ENCODE assay signal across 14 cellular contexts in the genomic region with DNA sequence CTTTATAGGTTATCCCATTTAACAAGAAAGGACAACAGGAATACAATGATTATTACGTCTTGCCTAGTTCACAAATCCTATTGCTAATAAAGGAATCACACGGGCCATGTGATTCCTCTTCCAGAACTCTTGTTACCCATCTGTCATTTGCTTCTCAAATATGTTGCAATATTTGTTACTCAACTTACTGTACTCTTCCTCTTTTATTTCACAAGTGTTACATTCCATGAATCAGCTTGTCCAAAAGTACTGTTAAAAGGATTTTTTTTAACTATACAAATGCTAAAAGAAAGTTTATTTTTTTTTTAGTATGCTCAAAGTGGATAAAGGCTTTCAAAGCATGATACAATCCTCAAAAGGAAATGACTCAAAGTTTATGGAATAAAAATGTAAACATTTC. TPM values are rescaled to one million over a fixed set of nuclear protein-coding genes. Genes with fewer than 3 reads are reported as not detected.
A peak's percentile ranks its signal among the peaks of the same experiment; 100 is the strongest.
DNase-seq lines count a peak whose midpoint lies in the region; ATAC-seq, FAIRE-seq and TF ChIP-seq lines count a peak whose summit lies in the region.
"Had no signal": no experiment of that assay in that cellular context is flagged by ENCODE, and none has a peak within 500 bp of the region (broad histone marks: within the 10 kb centered on the region; RNA-seq: fewer than 3 reads in every experiment).

No MANE protein-coding gene starts in this region.

- FAIRE-seq in TTC549 (lab: Jason Lieb, UNC) = peak; percentile 34
- FAIRE-seq: HTR-8/SVneo had no signal

- ATAC-seq in left ventricle myocardium superior = peak; percentile 34
- no peak for ATAC-seq in GM18873 (IDR thresholded peaks at IDR 0.05; ENCODE audit: low FRiP score, unreplicated experiment)

- DNase-seq in A172 (ENCODE audit: low spot score) (peak; percentile 45), HL-60 (ENCODE audit: low read depth in 1 of 2, low spot score in 1 of 2) (peak; percentile 25 to 92), left ventricle myocardium superior (no peak), NCI-H2107 (lab: John Stamatoyannopoulos, UW) (no peak), COLO668 (lab: John Stamatoyannopoulos, UW; ENCODE audit: unreplicated experiment) (no peak)
- DNase-seq in central memory CD4-positive, alpha-beta T cell = no peak
- DNase-seq: activated CD4-positive, alpha-beta T cell treated with anti-CD3 and anti-CD28 coated beads, Interleukin-2, amount 50 U/mL, for 48 hours; aorta; H7; NK-92 treated with Interleukin-12 subunit alpha and Interleukin-12 subunit beta, amount 100 ng/mL, for 24 hours had no signal

- H3K27me3 ChIP-seq in HL-60 (ENCODE audit: insufficient read depth, poor library complexity, severe bottlenecking) = no peaks in the 10 kb centered on the region

- intact Hi-C loops in left ventricle myocardium superior (cut with micrococcal nuclease) = no loop called here

- H3K27ac ChIP-seq in HL-60 (replicated peaks) = no peak overlapping the region; the same call in 1 of the 2 replicates
- H3K27ac ChIP-seq: C4-2B had no signal

- TF ChIP-seq CTCF in HL-60 (IDR thresholded peaks at IDR 0.05; ENCODE audit: insufficient read depth, low read length) = no peak

- no peak overlapping the region for H3K4me3 ChIP-seq in HL-60 (replicated peaks; ENCODE audit: insufficient read depth, low read length)

RNA-seq across cellular contexts. Expression of gene CD36, which starts 3.9 kb away (rescaled TPM):
- total RNA-seq in A172 (2014; rRNA removed; shearing (Covaris generic)) = 0.05 and 2.7 TPM in 2 replicates
- total RNA-seq in left ventricle myocardium superior = 1,393 TPM
- total RNA-seq: H7 had no signal

Comparison
In these comparisons a context has a peak if more than half of its experiments do, and no peak if none do; other contexts are left out.
1. DNase-seq: peak in A172 (single experiment) and HL-60 (2 of 2); none in left ventricle myocardium superior (single experiment), NCI-H2107 (single experiment), COLO668 (single experiment) and central memory CD4-positive, alpha-beta T cell (single experiment).
2. RNA of gene CD36, which starts 3.9 kb away (total RNA-seq): 1,393 TPM in left ventricle myocardium superior (single experiment); 0.05 to 2.7 TPM in A172; every median in the first group is over 100 times any median in the second.